Comparison of ENCODE assay signal across 31 cellular contexts in the genomic region with DNA sequence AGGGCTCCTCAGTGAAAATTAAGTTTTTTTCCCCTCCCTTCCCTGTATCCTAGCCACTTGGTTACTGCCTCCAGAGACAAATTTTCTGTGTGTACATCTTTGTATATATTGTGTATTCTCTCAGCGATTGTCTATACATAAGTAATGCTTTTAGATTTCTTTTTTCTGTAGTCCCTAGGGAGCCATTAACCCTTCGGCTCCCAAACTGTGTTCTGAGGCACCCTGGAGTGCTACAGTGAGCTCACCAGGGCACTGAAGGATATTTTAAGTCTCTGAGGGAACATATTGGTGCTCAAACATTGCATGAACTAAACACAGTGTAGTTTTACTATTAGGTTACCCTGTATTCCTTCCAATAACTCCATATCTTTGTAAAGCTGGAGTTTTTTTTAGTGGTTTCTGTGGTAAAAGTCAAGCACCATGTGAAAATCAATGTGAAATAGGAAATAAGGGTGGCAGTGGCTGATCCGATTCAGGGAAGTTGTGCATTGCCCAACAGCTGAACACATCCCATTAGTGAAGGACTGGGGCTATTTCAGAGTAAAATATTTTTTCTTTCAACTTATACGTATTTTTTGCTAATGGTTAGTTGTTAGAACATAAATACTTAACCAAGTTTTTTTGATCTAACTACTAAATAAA. TPM values are rescaled to one million over a fixed set of nuclear protein-coding genes. Genes with fewer than 3 reads are reported as not detected.
DNase-seq lines count a peak whose midpoint lies in the region; ATAC-seq and TF ChIP-seq lines count a peak whose summit lies in the region.
"Had no signal": no experiment of that assay in that cellular context is flagged by ENCODE, and none has a peak within 500 bp of the region (broad histone marks: within the 10 kb centered on the region; RNA-seq: fewer than 3 reads in every experiment).

No MANE protein-coding gene starts in this region.

- TF ChIP-seq CTCF in esophagus muscularis mucosa (IDR thresholded peaks at IDR 0.05) = no peak

- no peak overlapping the region for H3K4me3 ChIP-seq in esophagus muscularis mucosa
- H3K4me3 ChIP-seq: esophagus squamous epithelium, heart right ventricle, pancreas, SJSA1, skin epidermis had no signal

- no peak for TF ChIP-seq EP300 in esophagus muscularis mucosa (IDR thresholded peaks at IDR 0.05)

- no peaks in the 10 kb centered on the region for H3K27me3 ChIP-seq in esophagus muscularis mucosa
- H3K27me3 ChIP-seq: esophagus squamous epithelium, foreskin keratinocyte, heart right ventricle, pancreas, SJSA1 had no signal

- H3K4me1 ChIP-seq in esophagus muscularis mucosa = no peaks in the 10 kb centered on the region
- H3K4me1 ChIP-seq: esophagus squamous epithelium, foreskin keratinocyte, pancreas, SJSA1 had no signal

- intact Hi-C loops in esophagus muscularis mucosa (cut with DNase I) (no loop called here), posterior vena cava (cut with DNase I) (no loop called here)

- DNase-seq in SIG-M5 treated with dmso at 0.1 percent for 504 hours (lab: John Stamatoyannopoulos, UW; ENCODE audit: unreplicated experiment) = peak; percentile 77
- no peak for DNase-seq in SIG-M5 (lab: John Stamatoyannopoulos, UW)
- DNase-seq in OCI-M1 (lab: John Stamatoyannopoulos, UW) = peak; percentile 42
- DNase-seq in esophagus muscularis mucosa (ENCODE audit: extremely low spot score) = peak; percentile 14
- no peak for DNase-seq in posterior vena cava (ENCODE audit: low spot score)
- DNase-seq in NCI-H774 (lab: John Stamatoyannopoulos, UW) = no peak
- DNase-seq: activated CD4-positive, alpha-beta T cell treated with anti-CD3 and anti-CD28 coated beads, Interleukin-2, amount 50 U/mL, for 4 hours; activated T-cell treated with anti-CD3 and anti-CD28 coated beads, Interleukin-2, amount 50 U/mL, for 48 hours; CD4-positive, alpha-beta T cell; central memory CD4-positive, alpha-beta T cell; dermis blood vessel endothelial cell; DND-41; esophagus squamous epithelium; foreskin keratinocyte; heart right ventricle; IMR-90; NCI-H1417; NCI-H2029 treated with DMSO at 0.1 percent for 48 hours; NCI-H526; nephron progenitor cell; NK-92 treated with Interleukin-12 subunit alpha and Interleukin-12 subunit beta, amount 100 ng/mL, for 24 hours; pancreas; stimulated activated naive B cell treated with anti-CD40 and anti-IgM and Interleukin-4, amounts not matched to agents 10 μg/mL and 1 μg/mL and 100 μg/mL, for 72 hours; substantia nigra; trophoblast cell had no signal

- no peaks in the 10 kb centered on the region for H3K9me3 ChIP-seq in esophagus muscularis mucosa
- H3K9me3 ChIP-seq: esophagus squamous epithelium, heart right ventricle, pancreas, SJSA1 had no signal

- no peak overlapping the region for H3K27ac ChIP-seq in esophagus muscularis mucosa (replicated peaks in 1 of 4)
- H3K27ac ChIP-seq: 22Rv1, esophagus squamous epithelium, foreskin keratinocyte, heart right ventricle, pancreas, SJSA1, skin epidermis had no signal

- WGBS in esophagus muscularis mucosa = 72% methylated on average over 4 of the region's 4 CpGs

- H3K36me3 ChIP-seq in esophagus muscularis mucosa = peaks cover 0 to 15% (median 4%) of the 10 kb centered on the region in 4 donors
- H3K36me3 ChIP-seq: pancreas had no signal

- no peak for ATAC-seq in HG02678 (IDR thresholded peaks at IDR 0.05; ENCODE audit: unreplicated experiment)
- ATAC-seq in GM18511 (IDR thresholded peaks at IDR 0.05; ENCODE audit: unreplicated experiment) = no peak
- ATAC-seq: activated CD4-positive, CD25-positive, alpha-beta regulatory T cell treated with anti-CD3 and anti-CD28 coated beads, Interleukin-2, amount 50 U/mL, for 24 hours; foreskin keratinocyte; heart right ventricle; stimulated activated naive B cell treated with anti-CD40 and anti-IgM and Interleukin-4, amounts not matched to agents 10 μg/mL and 1 μg/mL and 100 μg/mL, for 72 hours had no signal

- no peak for TF ChIP-seq POLR2A in esophagus muscularis mucosa (IDR thresholded peaks at IDR 0.05; ENCODE audit: low read depth)

RNA-seq across cellular contexts. Expression of a gene that starts 43.0 kb away (rescaled TPM):
- 10 to 100 TPM in 3 of 4 donors, 1 to 10 TPM in 1; 8.7 to 15.1 (median 11.9) TPM for total RNA-seq in esophagus muscularis mucosa
- total RNA-seq in posterior vena cava = 10 to 100 TPM; 12.1 to 13.6 TPM

Comparison
In these comparisons a context has a peak if more than half of its experiments do, and no peak if none do; other contexts are left out.
1. DNase-seq: peak in SIG-M5 treated with dmso at 0.1 percent for 504 hours (single experiment), OCI-M1 (single experiment) and esophagus muscularis mucosa (single experiment); none in SIG-M5 (single experiment), posterior vena cava (single experiment) and NCI-H774 (single experiment).